ENCODE assay signal across 1 cellular context in genomic region chr6:31197559-31198305, GRCh38.
TF ChIP-seq lines count a peak whose summit lies in the region.

No MANE protein-coding gene starts in this region.

TF ChIP-seq in K562, 482 proteins besides CTCF, POLR2A, EP300 and RAD21 (continued from another document and continues in another):
- TF ChIP-seq, protein P1, sequence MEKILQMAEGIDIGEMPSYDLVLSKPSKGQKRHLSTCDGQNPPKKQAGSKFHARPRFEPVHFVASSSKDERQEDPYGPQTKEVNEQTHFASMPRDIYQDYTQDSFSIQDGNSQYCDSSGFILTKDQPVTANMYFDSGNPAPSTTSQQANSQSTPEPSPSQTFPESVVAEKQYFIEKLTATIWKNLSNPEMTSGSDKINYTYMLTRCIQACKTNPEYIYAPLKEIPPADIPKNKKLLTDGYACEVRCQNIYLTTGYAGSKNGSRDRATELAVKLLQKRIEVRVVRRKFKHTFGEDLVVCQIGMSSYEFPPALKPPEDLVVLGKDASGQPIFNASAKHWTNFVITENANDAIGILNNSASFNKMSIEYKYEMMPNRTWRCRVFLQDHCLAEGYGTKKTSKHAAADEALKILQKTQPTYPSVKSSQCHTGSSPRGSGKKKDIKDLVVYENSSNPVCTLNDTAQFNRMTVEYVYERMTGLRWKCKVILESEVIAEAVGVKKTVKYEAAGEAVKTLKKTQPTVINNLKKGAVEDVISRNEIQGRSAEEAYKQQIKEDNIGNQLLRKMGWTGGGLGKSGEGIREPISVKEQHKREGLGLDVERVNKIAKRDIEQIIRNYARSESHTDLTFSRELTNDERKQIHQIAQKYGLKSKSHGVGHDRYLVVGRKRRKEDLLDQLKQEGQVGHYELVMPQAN (IDR thresholded peaks at IDR 0.05; ENCODE audit: borderline replicate concordance): peak; percentile 51; the same call in 1 of the 2 replicates
- TF ChIP-seq MLLT1 (IDR thresholded peaks at IDR 0.05) (peak in 1 of 2 experiments; percentile 76; a peak in 2 of 4 replicates), SMARCA5 (IDR thresholded peaks at IDR 0.05) (no peak), MTA3 (IDR thresholded peaks at IDR 0.05; ENCODE audit: borderline replicate concordance) (0 out of 2 replicates have a peak, but pooled peaks have one; percentile 61), PHF8 (IDR thresholded peaks at IDR 0.05; ENCODE audit: borderline replicate concordance, low read length) (peak; percentile 87), ZNF232 (CRISPR knock-in tag; IDR thresholded peaks at IDR 0.05) (no peak), CHCHD3 (CRISPR knock-in tag; IDR thresholded peaks at IDR 0.05) (no peak), NEUROD1 (IDR thresholded peaks at IDR 0.05; ENCODE audit: borderline replicate concordance, low read depth, low read length, partially characterized antibody) (peak; percentile 12), BRD4 (IDR thresholded peaks at IDR 0.05) (0 out of 2 replicates have a peak, but pooled peaks have one; percentile 46), HES1 (IDR thresholded peaks at IDR 0.05; ENCODE audit: low read depth) (no peak), ZC3H8 (IDR thresholded peaks at IDR 0.05) (no peak), SP1 (CRISPR knock-in tag; IDR thresholded peaks at IDR 0.05) (peak; percentile 70), ZNF133 (CRISPR knock-in tag; IDR thresholded peaks at IDR 0.05) (no peak), KAT2B (IDR thresholded peaks at IDR 0.05; ENCODE audit: low read depth, low read length) (no peak), ZNF740 (CRISPR knock-in tag; IDR thresholded peaks at IDR 0.05) (peak; percentile 41; the same call in 1 of the 2 replicates), ZNF740 (tag; IDR thresholded peaks at IDR 0.05) (no peak), TCF7 (IDR thresholded peaks at IDR 0.05; ENCODE audit: borderline replicate concordance) (no peak), HDAC8 (tag; IDR thresholded peaks at IDR 0.05) (no peak), RBM39 (optimal IDR thresholded peaks at IDR 0.05; ENCODE audit: low read depth, low read length) (peak; percentile 47), E2F3 (CRISPR knock-in tag; IDR thresholded peaks at IDR 0.05) (no peak), SMARCE1 (IDR thresholded peaks at IDR 0.05) (peak; percentile 85), CHD2 (IDR thresholded peaks at IDR 0.05; ENCODE audit: low read depth, low read length) (peak; percentile 13; the same call in 1 of the 2 replicates), YY1 (IDR thresholded peaks at IDR 0.05; ENCODE audit: borderline replicate concordance in 1 of 3, control insufficient read depth in 1 of 3, extremely low read depth in 1 of 3, insufficient read depth in 3 of 3, insufficient read length in 1 of 3, insufficient replicate concordance in 2 of 3, low read depth in 1 of 3, low read length in 2 of 3) (peak in 2 of 3 experiments; percentile 28 to 44), ZNF79 (CRISPR knock-in tag; IDR thresholded peaks at IDR 0.05; ENCODE audit: low read depth) (no peak), ZNF830 (CRISPR knock-in tag; IDR thresholded peaks at IDR 0.05) (no peak), KDM4B (IDR thresholded peaks at IDR 0.05; ENCODE audit: borderline replicate concordance in 2 of 2, low read depth in 1 of 2) (0 out of 4 replicates have a peak, but pooled peaks of 1 of the 2 experiments have one; percentile 29), NR1H2 (CRISPR knock-in tag; IDR thresholded peaks at IDR 0.05) (no peak), MGA (IDR thresholded peaks at IDR 0.05) (peak; percentile 40; the same call in 1 of the 2 replicates), ATF3 (IDR thresholded peaks at IDR 0.05) (peak; percentile 91), ATF3 (CRISPR knock-in tag; conservative IDR thresholded peaks at IDR 0.05) (no peak)
- TF ChIP-seq, protein P2, sequence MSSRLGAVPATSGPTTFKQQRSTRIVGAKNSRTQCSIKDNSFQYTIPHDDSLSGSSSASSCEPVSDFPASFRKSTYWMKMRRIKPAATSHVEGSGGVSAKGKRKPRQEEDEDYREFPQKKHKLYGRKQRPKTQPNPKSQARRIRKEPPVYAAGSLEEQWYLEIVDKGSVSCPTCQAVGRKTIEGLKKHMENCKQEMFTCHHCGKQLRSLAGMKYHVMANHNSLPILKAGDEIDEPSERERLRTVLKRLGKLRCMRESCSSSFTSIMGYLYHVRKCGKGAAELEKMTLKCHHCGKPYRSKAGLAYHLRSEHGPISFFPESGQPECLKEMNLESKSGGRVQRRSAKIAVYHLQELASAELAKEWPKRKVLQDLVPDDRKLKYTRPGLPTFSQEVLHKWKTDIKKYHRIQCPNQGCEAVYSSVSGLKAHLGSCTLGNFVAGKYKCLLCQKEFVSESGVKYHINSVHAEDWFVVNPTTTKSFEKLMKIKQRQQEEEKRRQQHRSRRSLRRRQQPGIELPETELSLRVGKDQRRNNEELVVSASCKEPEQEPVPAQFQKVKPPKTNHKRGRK (tag; IDR thresholded peaks at IDR 0.05): no peak
- TF ChIP-seq, protein P3, sequence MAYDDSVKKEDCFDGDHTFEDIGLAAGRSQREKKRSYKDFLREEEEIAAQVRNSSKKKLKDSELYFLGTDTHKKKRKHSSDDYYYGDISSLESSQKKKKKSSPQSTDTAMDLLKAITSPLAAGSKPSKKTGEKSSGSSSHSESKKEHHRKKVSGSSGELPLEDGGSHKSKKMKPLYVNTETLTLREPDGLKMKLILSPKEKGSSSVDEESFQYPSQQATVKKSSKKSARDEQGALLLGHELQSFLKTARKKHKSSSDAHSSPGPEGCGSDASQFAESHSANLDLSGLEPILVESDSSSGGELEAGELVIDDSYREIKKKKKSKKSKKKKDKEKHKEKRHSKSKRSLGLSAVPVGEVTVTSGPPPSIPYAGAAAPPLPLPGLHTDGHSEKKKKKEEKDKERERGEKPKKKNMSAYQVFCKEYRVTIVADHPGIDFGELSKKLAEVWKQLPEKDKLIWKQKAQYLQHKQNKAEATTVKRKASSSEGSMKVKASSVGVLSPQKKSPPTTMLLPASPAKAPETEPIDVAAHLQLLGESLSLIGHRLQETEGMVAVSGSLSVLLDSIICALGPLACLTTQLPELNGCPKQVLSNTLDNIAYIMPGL (CRISPR knock-in tag; IDR thresholded peaks at IDR 0.05): no peak
- TF ChIP-seq, protein P4, sequence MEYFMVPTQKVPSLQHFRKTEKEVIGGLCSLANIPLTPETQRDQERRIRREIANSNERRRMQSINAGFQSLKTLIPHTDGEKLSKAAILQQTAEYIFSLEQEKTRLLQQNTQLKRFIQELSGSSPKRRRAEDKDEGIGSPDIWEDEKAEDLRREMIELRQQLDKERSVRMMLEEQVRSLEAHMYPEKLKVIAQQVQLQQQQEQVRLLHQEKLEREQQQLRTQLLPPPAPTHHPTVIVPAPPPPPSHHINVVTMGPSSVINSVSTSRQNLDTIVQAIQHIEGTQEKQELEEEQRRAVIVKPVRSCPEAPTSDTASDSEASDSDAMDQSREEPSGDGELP (CRISPR knock-in tag; IDR thresholded peaks at IDR 0.05; ENCODE audit: borderline replicate concordance): peak; percentile 86
- TF ChIP-seq, protein P5, sequence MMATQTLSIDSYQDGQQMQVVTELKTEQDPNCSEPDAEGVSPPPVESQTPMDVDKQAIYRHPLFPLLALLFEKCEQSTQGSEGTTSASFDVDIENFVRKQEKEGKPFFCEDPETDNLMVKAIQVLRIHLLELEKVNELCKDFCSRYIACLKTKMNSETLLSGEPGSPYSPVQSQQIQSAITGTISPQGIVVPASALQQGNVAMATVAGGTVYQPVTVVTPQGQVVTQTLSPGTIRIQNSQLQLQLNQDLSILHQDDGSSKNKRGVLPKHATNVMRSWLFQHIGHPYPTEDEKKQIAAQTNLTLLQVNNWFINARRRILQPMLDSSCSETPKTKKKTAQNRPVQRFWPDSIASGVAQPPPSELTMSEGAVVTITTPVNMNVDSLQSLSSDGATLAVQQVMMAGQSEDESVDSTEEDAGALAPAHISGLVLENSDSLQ (IDR thresholded peaks at IDR 0.05): peak; percentile 93
